Comparison of ENCODE assay signal across 21 cellular contexts in the genomic region with DNA sequence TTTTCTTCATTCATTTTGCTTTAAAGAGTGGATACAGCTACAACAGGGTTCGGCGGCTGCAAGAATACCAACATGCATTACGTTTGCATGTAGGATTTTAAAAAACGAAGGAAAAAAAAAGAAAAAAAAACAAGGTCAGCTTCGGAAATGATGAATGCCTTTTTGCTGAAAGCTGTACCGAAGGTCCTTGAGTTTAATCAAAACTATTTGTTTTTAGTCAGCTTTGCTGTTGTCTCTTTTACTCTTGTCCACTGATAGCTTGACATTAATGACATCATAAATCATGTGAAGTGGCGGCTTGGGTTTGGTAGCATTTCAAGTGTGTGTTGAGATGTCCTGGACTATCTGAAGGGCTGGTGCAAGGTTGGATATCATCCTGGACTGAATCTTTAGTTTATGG.
DNase-seq lines count a peak whose midpoint lies in the region; ATAC-seq, FAIRE-seq and TF ChIP-seq lines count a peak whose summit lies in the region.
"Had no signal": no experiment of that assay in that cellular context is flagged by ENCODE, and none has a peak within 500 bp of the region (broad histone marks: within the 10 kb centered on the region; RNA-seq: fewer than 3 reads in every experiment).

No MANE protein-coding gene starts in this region.

- no peak for ATAC-seq in HG03139 (IDR thresholded peaks at IDR 0.05; ENCODE audit: unreplicated experiment)
- no peak for ATAC-seq in HG02610 (IDR thresholded peaks at IDR 0.05; ENCODE audit: unreplicated experiment)
- ATAC-seq: activated naive CD4-positive, alpha-beta T cell treated with anti-CD3 and anti-CD28 coated beads, Interleukin-2, amount 50 U/mL, for 72 hours had no signal

- no peaks in the 10 kb centered on the region for H3K27me3 Mint-ChIP-seq in astrocyte (ENCODE audit: low read depth, unreplicated experiment)
- peaks cover 18% of the 10 kb centered on the region for H3K27me3 Mint-ChIP-seq in mesothelial cell of epicardium (ENCODE audit: low read depth)
- H3K27me3 Mint-ChIP-seq: central memory CD8-positive, alpha-beta T cell had no signal

- H3K27ac ChIP-seq in astrocyte (ENCODE audit: low read depth, low read length) = no peak overlapping the region
- H3K27ac ChIP-seq in suprapubic skin = no peak overlapping the region

- TF ChIP-seq CTCF in astrocyte (IDR thresholded peaks at IDR 0.05; ENCODE audit: insufficient read depth, low read depth, low read length) (no peak), mesothelial cell of epicardium (IDR thresholded peaks at IDR 0.05; ENCODE audit: unreplicated experiment) (no peak), suprapubic skin (IDR thresholded peaks at IDR 0.05) (no peak)

- no peak for TF ChIP-seq POLR2A in suprapubic skin (IDR thresholded peaks at IDR 0.05)

- H3K4me3 Mint-ChIP-seq in astrocyte (ENCODE audit: unreplicated experiment) (no peak overlapping the region), mesothelial cell of epicardium (peak overlapping the region; percentile 32)
- H3K4me3 Mint-ChIP-seq: central memory CD8-positive, alpha-beta T cell had no signal

- peak overlapping the region; percentile 38 for H2AFZ ChIP-seq in astrocyte (ENCODE audit: low read depth, low read length)

- H3K79me2 ChIP-seq in astrocyte (ENCODE audit: insufficient read depth, low read length) = no peaks in the 10 kb centered on the region

- no peak overlapping the region for H3K4me3 ChIP-seq in astrocyte (ENCODE audit: insufficient read depth, low read depth, low read length)
- no peak overlapping the region for H3K4me3 ChIP-seq in suprapubic skin

- FAIRE-seq in astrocyte (lab: Jason Lieb, UNC) = no peak
- FAIRE-seq: islet of Langerhans, urothelium cell line had no signal

- TF ChIP-seq EP300 in suprapubic skin (IDR thresholded peaks at IDR 0.05) = no peak

- H3K4me1 ChIP-seq in astrocyte (ENCODE audit: insufficient read depth, low read length) = no peaks in the 10 kb centered on the region
- no peaks in the 10 kb centered on the region for H3K4me1 ChIP-seq in suprapubic skin

- no peaks in the 10 kb centered on the region for H3K4me1 Mint-ChIP-seq in astrocyte (ENCODE audit: low read depth, unreplicated experiment)
- H3K4me1 Mint-ChIP-seq in mesothelial cell of epicardium = peaks cover 24% of the 10 kb centered on the region
- H3K4me1 Mint-ChIP-seq: central memory CD8-positive, alpha-beta T cell had no signal

- H3K9ac ChIP-seq in astrocyte (ENCODE audit: low read length) = no peak overlapping the region

- H3K9me3 Mint-ChIP-seq in astrocyte (ENCODE audit: unreplicated experiment) (no peaks in the 10 kb centered on the region), mesothelial cell of epicardium (peaks cover 4% of the 10 kb centered on the region)

- no peak overlapping the region for H3K27ac Mint-ChIP-seq in astrocyte (ENCODE audit: unreplicated experiment)
- H3K27ac Mint-ChIP-seq in mesothelial cell of epicardium = peak overlapping the region; percentile 32
- H3K27ac Mint-ChIP-seq: activated naive CD4-positive, alpha-beta T cell treated with anti-CD3 and anti-CD28 coated beads, Interleukin-2, amount 50 U/mL, for 72 hours had no signal

- H3K4me2 ChIP-seq in astrocyte (ENCODE audit: low read length) = peak overlapping the region; percentile 60

- H4K20me1 ChIP-seq in astrocyte (ENCODE audit: insufficient read depth, low read length) = no peaks in the 10 kb centered on the region

- H3K36me3 Mint-ChIP-seq in astrocyte (ENCODE audit: low read depth, unreplicated experiment) = no peaks in the 10 kb centered on the region
- H3K36me3 Mint-ChIP-seq in mesothelial cell of epicardium = no peaks in the 10 kb centered on the region
- H3K36me3 Mint-ChIP-seq: activated naive CD4-positive, alpha-beta T cell treated with anti-CD3 and anti-CD28 coated beads, Interleukin-2, amount 50 U/mL, for 72 hours had no signal

- no peaks in the 10 kb centered on the region for H3K36me3 ChIP-seq in astrocyte (ENCODE audit: insufficient read depth, low read length)
- H3K36me3 ChIP-seq in suprapubic skin = no peaks in the 10 kb centered on the region

- DNase-seq in DMS53 treated with DMSO at 0.1 percent for 48 hours (lab: John Stamatoyannopoulos, UW; ENCODE audit: unreplicated experiment) (peak; percentile 94), NCI-H1417 treated with DMSO at 0.1 percent for 48 hours (lab: John Stamatoyannopoulos, UW) (peak; percentile 7), astrocyte (ENCODE audit: low read depth) (peak; percentile 47), mesothelial cell of epicardium (ENCODE audit: low spot score in 2 of 2, unreplicated experiment in 2 of 2) (no peak), GDM1 (lab: John Stamatoyannopoulos, UW) (no peak), suprapubic skin (ENCODE audit: low spot score in 2 of 2) (no peak)
- DNase-seq: activated CD4-positive, alpha-beta T cell treated with anti-CD3 and anti-CD28 coated beads for 48 hours; AML-193; DMS 273 treated with DMSO at 0.1 percent for 48 hours; H7; NCI-H1436 treated with DMSO at 0.1 percent for 48 hours; NK-92 treated with Interleukin-12 subunit alpha and Interleukin-12 subunit beta, amount 100 ng/mL, for 24 hours; SIG-M5; stimulated activated naive CD4-positive, alpha-beta T cell; T1000 had no signal

- H3K27me3 ChIP-seq in astrocyte (ENCODE audit: insufficient read depth, low read length) = no peaks in the 10 kb centered on the region
- H3K27me3 ChIP-seq in suprapubic skin = no peaks in the 10 kb centered on the region

- 31% methylated on average over 7 of the region's 7 CpGs for WGBS in suprapubic skin

- H3K9me3 ChIP-seq in astrocyte (ENCODE audit: insufficient read depth, low read depth, low read length) = no peaks in the 10 kb centered on the region
- no peaks in the 10 kb centered on the region for H3K9me3 ChIP-seq in suprapubic skin

Comparison
In these comparisons a context has a peak if more than half of its experiments do, and no peak if none do; other contexts are left out.
1. DNase-seq: peak in DMS53 treated with DMSO at 0.1 percent for 48 hours (single experiment), NCI-H1417 treated with DMSO at 0.1 percent for 48 hours (single experiment) and astrocyte (single experiment); none in mesothelial cell of epicardium (0 of 2), GDM1 (single experiment) and suprapubic skin (0 of 2).